ENCODE assay signal across 14 cellular contexts in genomic region chr1:205518616-205519540, GRCh38. TPM values are rescaled to one million over a fixed set of nuclear protein-coding genes. Genes with fewer than 3 reads are reported as not detected.
DNase-seq lines count a peak whose midpoint lies in the region; ATAC-seq and TF ChIP-seq lines count a peak whose summit lies in the region.
"Had no signal": no experiment of that assay in that cellular context is flagged by ENCODE, and none has a peak within 500 bp of the region (broad histone marks: within the 10 kb centered on the region; RNA-seq: fewer than 3 reads in every experiment).

No MANE protein-coding gene starts in this region.

- H4K20me1 ChIP-seq in GM23338 (replicated peaks; ENCODE audit: insufficient read depth) (peaks cover 14% of the 10 kb centered on the region), osteoblast (ENCODE audit: insufficient read depth, low read length) (no peaks in the 10 kb centered on the region)

- ATAC-seq in GM23338: no peak
- ATAC-seq in left cardiac atrium: peak; percentile 13 to 19
- ATAC-seq in HG03025 (IDR thresholded peaks at IDR 0.05; ENCODE audit: low FRiP score, unreplicated experiment): no peak
- ATAC-seq: sciatic nerve had no signal

- H3K9me3 Mint-ChIP-seq in GM23338: no peaks in the 10 kb centered on the region; the same call in 2 of the 3 replicates

- peak overlapping the region; percentile 24; the same call in 1 of the 2 replicates for H3K4me3 ChIP-seq in GM23338
- no peak overlapping the region for H3K4me3 ChIP-seq in osteoblast (ENCODE audit: insufficient read depth, low read length)

- peaks cover 76% of the 10 kb centered on the region for H3K4me1 Mint-ChIP-seq in GM23338

- H2AFZ ChIP-seq in GM23338 (no peak overlapping the region), osteoblast (ENCODE audit: low read length) (no peak overlapping the region)

- H3K9me3 ChIP-seq in osteoblast (ENCODE audit: low read depth, low read length): no peaks in the 10 kb centered on the region

- intact Hi-C loops in left cardiac atrium (cut with DNase I): no loop called here

- H3K36me3 Mint-ChIP-seq in GM23338 (ENCODE audit: low read depth): peaks cover 12% of the 10 kb centered on the region

- peaks cover 43% of the 10 kb centered on the region for H3K4me1 ChIP-seq in GM23338 (ENCODE audit: insufficient read depth)
- no peaks in the 10 kb centered on the region for H3K4me1 ChIP-seq in osteoblast (ENCODE audit: insufficient read depth, low read length)

- H3K27me3 Mint-ChIP-seq in GM23338 (ENCODE audit: insufficient read depth, low read depth, poor library complexity): peaks cover 22% of the 10 kb centered on the region

- H3K4me3 Mint-ChIP-seq in GM23338: peak overlapping the region; percentile 35

- H3K79me2 ChIP-seq in GM23338 (replicated peaks; ENCODE audit: insufficient read depth) (no peaks in the 10 kb centered on the region), osteoblast (ENCODE audit: insufficient read depth, low read length) (no peaks in the 10 kb centered on the region)

- H3K27me3 ChIP-seq in GM23338 (ENCODE audit: insufficient read depth): no peaks in the 10 kb centered on the region
- peaks cover 21% of the 10 kb centered on the region for H3K27me3 ChIP-seq in osteoblast (ENCODE audit: insufficient read depth, low read length)

- peaks cover 3% of the 10 kb centered on the region; the same call in 1 of the 2 replicates for H3F3A ChIP-seq in GM23338 (replicated peaks; ENCODE audit: low read depth)

- H3K27ac Mint-ChIP-seq in GM23338: peak overlapping the region; percentile 93

- H3K27ac ChIP-seq in GM23338 (ENCODE audit: low read depth) (peak overlapping the region; percentile 84; the same call in 1 of the 2 replicates), osteoblast (ENCODE audit: low read depth, low read length) (no peak overlapping the region)

- peak overlapping the region; percentile 69; the same call in 1 of the 2 replicates for H3K4me2 ChIP-seq in GM23338
- no peak overlapping the region for H3K4me2 ChIP-seq in osteoblast (ENCODE audit: insufficient read depth, low read length)

- 0 out of 2 replicates have a peak, but pooled peaks cover 4% of the 10 kb centered on the region for H3K9me2 ChIP-seq in GM23338 (ENCODE audit: insufficient read depth)

- no peak for TF ChIP-seq CTCF in GM23338 (conservative IDR thresholded peaks at IDR 0.05; ENCODE audit: low read depth in 2 of 2)
- TF ChIP-seq CTCF in osteoblast (IDR thresholded peaks at IDR 0.05; ENCODE audit: extremely low read depth, low read depth, low read length): no peak

- no peaks in the 10 kb centered on the region for H3K36me3 ChIP-seq in GM23338 (ENCODE audit: insufficient read depth)
- no peaks in the 10 kb centered on the region for H3K36me3 ChIP-seq in osteoblast (ENCODE audit: insufficient read depth, low read length)

- DNase-seq in GM23338 (ENCODE audit: low spot score) (no peak), NCI-H1694 treated with DMSO at 0.1 percent for 48 hours (lab: John Stamatoyannopoulos, UW) (peak; percentile 45), left cardiac atrium (no peak), osteoblast (ENCODE audit: insufficient read length, low spot score, missing footprints) (peak; percentile 75), NCI-H510A treated with DMSO at 0.1 percent for 48 hours (lab: John Stamatoyannopoulos, UW) (no peak), iPS-NIHi11 (ENCODE audit: low spot score) (no peak)
- no peak for DNase-seq in stimulated activated CD4-positive, alpha-beta T cell treated with anti-CD3 and anti-CD28 coated beads, Interleukin-4, amount 100 ng/mL, for 1 hour
- DNase-seq: activated CD4-positive, alpha-beta T cell treated with anti-CD3 and anti-CD28 coated beads for 1 hour; IMR-90; mammary epithelial cell; NCI-H187; SW 1271 had no signal

TF ChIP-seq in GM23338, 12 proteins besides CTCF, POLR2A, EP300 and RAD21:
- TF ChIP-seq POLR2AphosphoS5 (IDR thresholded peaks at IDR 0.05; ENCODE audit: low read depth): no peak
- no peak for TF ChIP-seq CREB1 (CRISPR knock-in tag; IDR thresholded peaks at IDR 0.05; ENCODE audit: low read depth)
- TF ChIP-seq ZNF331 (CRISPR knock-in tag; IDR thresholded peaks at IDR 0.05; ENCODE audit: low read depth): no peak
- no peak for TF ChIP-seq STAT1 (IDR thresholded peaks at IDR 0.05; ENCODE audit: unreplicated experiment)
- no peak for TF ChIP-seq ZNF462 (CRISPR knock-in tag; IDR thresholded peaks at IDR 0.05)
- TF ChIP-seq JUNB (IDR thresholded peaks at IDR 0.05; ENCODE audit: unreplicated experiment): no peak
- no peak for TF ChIP-seq ZNF114 (CRISPR knock-in tag; IDR thresholded peaks at IDR 0.05)
- TF ChIP-seq ETS1 (IDR thresholded peaks at IDR 0.05): no peak
- no peak for TF ChIP-seq EZH2phosphoT487 (IDR thresholded peaks at IDR 0.05; ENCODE audit: unreplicated experiment)
- no peak for TF ChIP-seq NANOG (IDR thresholded peaks at IDR 0.05; ENCODE audit: borderline replicate concordance)

RNA-seq across cellular contexts. Expression of gene CDK18, which starts 14.4 kb away (rescaled TPM):
- 34.3 and 46.5 TPM in 2 replicates for total RNA-seq in GM23338 (2014; rRNA removed; shearing (Covaris generic))
- 17.3 and 21.1 TPM in 2 replicates for polyA plus RNA-seq in GM23338 (2016; fragmentation: Nextera tagmentation; extraction: Ambion mirVana)
- 100 to 1,000 TPM; 102 to 118 TPM for total RNA-seq in left cardiac atrium
- 0.29 and 0.72 TPM in 2 replicates for total RNA-seq in osteoblast

Comparison
In these comparisons a context has a peak if more than half of its experiments do, and no peak if none do; other contexts are left out.
1. ATAC-seq: peak in left cardiac atrium (2 of 2); none in GM23338 (single experiment) and HG03025 (single experiment).
2. DNase-seq: peak in NCI-H1694 treated with DMSO at 0.1 percent for 48 hours (single experiment) and osteoblast (single experiment); none in GM23338 (single experiment), left cardiac atrium (single experiment), NCI-H510A treated with DMSO at 0.1 percent for 48 hours (single experiment), iPS-NIHi11 (single experiment) and stimulated activated CD4-positive, alpha-beta T cell treated with anti-CD3 and anti-CD28 coated beads, Interleukin-4, amount 100 ng/mL, for 1 hour (single experiment).
3. RNA of gene CDK18, which starts 14.4 kb away (total RNA-seq): 102 to 118 TPM in left cardiac atrium and 34.3 to 46.5 TPM in GM23338; 0.29 to 0.72 TPM in osteoblast; every median in the first group is over 10 times any median in the second.